24 cellular contexts compared by ENCODE assay signal in genomic region chr13:43046259-43046658, GRCh38. TPM values are rescaled to one million over a fixed set of nuclear protein-coding genes. Genes with fewer than 3 reads are reported as not detected.
DNase-seq lines count a peak whose midpoint lies in the region; ATAC-seq and TF ChIP-seq lines count a peak whose summit lies in the region.
"Had no signal": no experiment of that assay in that cellular context is flagged by ENCODE, and none has a peak within 500 bp of the region (broad histone marks: within the 10 kb centered on the region; RNA-seq: fewer than 3 reads in every experiment).

No MANE protein-coding gene starts in this region.

- no peak overlapping the region for H3K56ac ChIP-seq in mesendoderm (ENCODE audit: low read length)

- H3K9ac ChIP-seq in mammary epithelial cell (ENCODE audit: insufficient read depth, low read length) (no peak overlapping the region), mesendoderm (ENCODE audit: low read length) (no peak overlapping the region)
- H3K9ac ChIP-seq: BLaER1 had no signal

- peaks cover 8% of the 10 kb centered on the region for H3K9me3 Mint-ChIP-seq in MCF 10A (ENCODE audit: unreplicated experiment)

- in situ Hi-C loops in mammary epithelial cell (cut with MboI; ENCODE audit: low sequenced_read_pairs in 2 of 2) = no loop called here

- no peak overlapping the region for H3K23ac ChIP-seq in mesendoderm (ENCODE audit: low read length)

- ATAC-seq in T-helper 17 cell = no peak
- ATAC-seq: activated CD8-positive, alpha-beta T cell treated with anti-CD3 and anti-CD28 coated beads, Interleukin-2, amount 10 ng/mL, durations not matched to agents 7 days and 5 days; gastroesophageal sphincter; HCT116; upper lobe of right lung had no signal

- H2BK15ac ChIP-seq in mesendoderm (replicated peaks; ENCODE audit: low read depth) = no peak overlapping the region

- H3K4ac ChIP-seq in mesendoderm (ENCODE audit: low read depth, low read length) = no peak overlapping the region

- no peak overlapping the region for H2AFZ ChIP-seq in mammary epithelial cell (ENCODE audit: low read depth, low read length)

- H3K4me2 ChIP-seq in mammary epithelial cell (ENCODE audit: insufficient read depth, low read depth, low read length) = no peak overlapping the region
- H3K4me2 ChIP-seq in mesendoderm (ENCODE audit: low read length) = no peak overlapping the region
- H3K4me2 ChIP-seq: BLaER1, smooth muscle cell had no signal

- POLR2A ChIA-PET in MCF 10A (lab: Yijun Ruan, JAX) = interaction anchor here (1.0 to 2.6 kb wide), 5 partner anchors 9 to 40 kb away, joined by 4 to 12 read pairs (median 6); partner anchors contain the start of gene DNAJC15

- intact Hi-C loops in MCF 10A (cut with micrococcal nuclease) (no loop called here), mammary epithelial cell (cut with micrococcal nuclease) (no loop called here)

- H2BK5ac ChIP-seq in mesendoderm (ENCODE audit: low read length) = no peak overlapping the region

- no peaks in the 10 kb centered on the region for H4K20me1 ChIP-seq in mammary epithelial cell (ENCODE audit: insufficient read depth, low read length)
- H4K20me1 ChIP-seq: BLaER1 had no signal

- H4K5ac ChIP-seq in mesendoderm (ENCODE audit: low read length) = no peak overlapping the region

- TF ChIP-seq CTCF in MCF 10A (IDR thresholded peaks at IDR 0.05; ENCODE audit: unreplicated experiment) (no peak), mammary epithelial cell (conservative IDR thresholded peaks at IDR 0.05 in 1 of 2, IDR thresholded peaks at IDR 0.05 in 1 of 2; ENCODE audit: extremely low read depth in 1 of 2, insufficient read depth in 1 of 2, low read depth in 1 of 2, low read length in 2 of 2) (no peak)

- peak overlapping the region; percentile 96 for H3K27ac Mint-ChIP-seq in MCF 10A (ENCODE audit: low read depth, unreplicated experiment)
- H3K27ac Mint-ChIP-seq in T-helper 17 cell = peak overlapping the region; percentile 93
- H3K27ac Mint-ChIP-seq: activated CD8-positive, alpha-beta T cell treated with anti-CD3 and anti-CD28 coated beads, Interleukin-2, amount 10 ng/mL, durations not matched to agents 7 days and 5 days had no signal

- H4K8ac ChIP-seq in mesendoderm (ENCODE audit: low read depth, low read length) = no peak overlapping the region

- H3K9me3 ChIP-seq in mammary epithelial cell (replicated peaks; ENCODE audit: insufficient read depth, low read length) (no peaks in the 10 kb centered on the region), T-helper 17 cell (ENCODE audit: control insufficient read depth, low read length, poor library complexity, severe bottlenecking) (no peaks in the 10 kb centered on the region)
- H3K9me3 ChIP-seq: BLaER1, gastroesophageal sphincter, MG63, upper lobe of right lung had no signal

- WGBS in mammary epithelial cell (ENCODE audit: low coverage, missing lambda C conversion rate) = 99% methylated on average over 6 of the region's 6 CpGs
- WGBS in mesendoderm (ENCODE audit: extremely low coverage, insufficient coverage, low lambda C conversion rate) = no CpG with 5 or more reads among the region's 6 CpGs

- no TSS peak for BruUV-seq in MCF 10A (replicated peaks; lab: Mats Ljungman, UMichigan)
- BruUV-seq in mammary epithelial cell (replicated peaks; lab: Mats Ljungman, UMichigan) = no TSS peak

- H3K27me3 ChIP-seq in mammary epithelial cell (ENCODE audit: insufficient read depth, low read length) (no peaks in the 10 kb centered on the region), mesendoderm (ENCODE audit: insufficient read depth, low read length, poor library complexity) (no peaks in the 10 kb centered on the region)
- H3K27me3 ChIP-seq: BLaER1, gastroesophageal sphincter, MG63, upper lobe of right lung had no signal

- H3K36me3 Mint-ChIP-seq in MCF 10A (ENCODE audit: insufficient read depth, unreplicated experiment) = peaks cover 17% of the 10 kb centered on the region
- H3K36me3 Mint-ChIP-seq in T-helper 17 cell (ENCODE audit: low read depth) = peaks cover 2% of the 10 kb centered on the region

- H3K4me3 ChIP-seq in mammary epithelial cell (replicated peaks in 1 of 3; ENCODE audit: insufficient read depth in 1 of 3, low read depth in 2 of 3, low read length in 3 of 3) = no peak overlapping the region
- no peak overlapping the region for H3K4me3 ChIP-seq in mesendoderm (ENCODE audit: low read length)
- H3K4me3 ChIP-seq: BLaER1, gastroesophageal sphincter, MG63, smooth muscle cell, upper lobe of right lung had no signal

- no peak overlapping the region for H3K4me3 Mint-ChIP-seq in MCF 10A (ENCODE audit: unreplicated experiment)
- no peak overlapping the region for H3K4me3 Mint-ChIP-seq in T-helper 17 cell
- H3K4me3 Mint-ChIP-seq: activated CD8-positive, alpha-beta T cell treated with anti-CD3 and anti-CD28 coated beads, Interleukin-2, amount 10 ng/mL, durations not matched to agents 7 days and 5 days had no signal

- DNase-seq in MCF 10A (ENCODE audit: unreplicated experiment) (no peak), mammary epithelial cell (no peak), T-helper 17 cell (no peak), mesendoderm (no peak), cerebellar cortex (ENCODE audit: low spot score) (no peak), kidney tubule cell (ENCODE audit: low spot score) (no peak), NCI-H510A treated with DMSO at 0.1 percent for 48 hours (lab: John Stamatoyannopoulos, UW) (no peak), NCI-H82 (lab: John Stamatoyannopoulos, UW) (no peak)
- DNase-seq: activated CD8-positive, alpha-beta T cell treated with anti-CD3 and anti-CD28 coated beads, Interleukin-2, amount 10 ng/mL, durations not matched to agents 7 days and 5 days; activated naive CD4-positive, alpha-beta T cell treated with anti-CD3 and anti-CD28 coated beads, Interleukin-2, amount 50 U/mL, for 16 hours; aorta; caudate nucleus; effector CD4-positive, alpha-beta T cell; MG63; NCI-H1436; NCI-H510A; stimulated activated CD4-positive, alpha-beta T cell treated with anti-CD3 and anti-CD28 coated beads, Interleukin-4, amount 100 ng/mL, for 24 hours had no signal

- dilution Hi-C loops in mammary epithelial cell (cut with HindIII; ENCODE audit: low sequenced_read_pairs) = no loop called here

- H3K79me2 ChIP-seq in mammary epithelial cell (ENCODE audit: insufficient read depth, low read length) (peaks cover 55% of the 10 kb centered on the region), mesendoderm (ENCODE audit: control insufficient read depth, insufficient read depth, low read length) (no peaks in the 10 kb centered on the region)

- CTCF ChIA-PET in MCF 10A (lab: Yijun Ruan, JAX) = interaction anchor here (1.6 kb wide), 1 partner anchor 77 kb away, joined by 6 read pairs; no protein-coding TSS in a partner anchor
- CTCF ChIA-PET in mammary epithelial cell (lab: Charles Lee; ENCODE audit: low non-redundant PET) = no interaction called here

- peak overlapping the region; percentile 1 for H3K18ac ChIP-seq in mesendoderm (ENCODE audit: low read length)

- H3K27ac ChIP-seq in mammary epithelial cell (ENCODE audit: insufficient read depth, low read depth, low read length) = no peak overlapping the region
- H3K27ac ChIP-seq in mesendoderm (ENCODE audit: low read depth, low read length) = no peak overlapping the region
- H3K27ac ChIP-seq: BLaER1, gastroesophageal sphincter, HL-60 had no signal

- H2BK120ac ChIP-seq in mesendoderm (ENCODE audit: low read depth, low read length) = no peak overlapping the region

- no peak overlapping the region for H2AK5ac ChIP-seq in mesendoderm (ENCODE audit: low read length)

- H3K27me3 Mint-ChIP-seq in MCF 10A (ENCODE audit: insufficient read depth, unreplicated experiment) (no peaks in the 10 kb centered on the region), T-helper 17 cell (no peaks in the 10 kb centered on the region)

- H3K4me1 Mint-ChIP-seq in MCF 10A (ENCODE audit: insufficient read depth, unreplicated experiment) (peaks cover 50% of the 10 kb centered on the region), T-helper 17 cell (peaks cover 29% of the 10 kb centered on the region)

- H3K4me1 ChIP-seq in mammary epithelial cell (ENCODE audit: insufficient read depth, low read length) (peaks cover 11% of the 10 kb centered on the region), mesendoderm (ENCODE audit: control insufficient read depth, low read depth, low read length) (no peaks in the 10 kb centered on the region)
- H3K4me1 ChIP-seq: BLaER1 had no signal

- H3K36me3 ChIP-seq in mammary epithelial cell (ENCODE audit: insufficient read depth, low read length) (no peaks in the 10 kb centered on the region), mesendoderm (ENCODE audit: control insufficient read depth, insufficient read depth, low read length) (no peaks in the 10 kb centered on the region)
- H3K36me3 ChIP-seq: BLaER1, MG63, upper lobe of right lung had no signal

- H3K79me1 ChIP-seq in mesendoderm (ENCODE audit: low read length) = no peaks in the 10 kb centered on the region

RNA-seq across cellular contexts. Expression of gene DNAJC15, which starts 22.9 kb away (rescaled TPM):
- total RNA-seq in MCF 10A (2022) = 32.4 and 34.0 TPM in 2 replicates
- 10 to 100 TPM in 1 of 2 donors, 1 to 10 TPM in 1; 9.3 to 20.7 TPM for total RNA-seq in mammary epithelial cell
- 33.9 TPM for polyA plus RNA-seq in mammary epithelial cell
- 12.9 TPM for polyA minus RNA-seq in mammary epithelial cell
- 1 to 10 TPM; 6.4 to 8.1 TPM for total RNA-seq in T-helper 17 cell
- polyA plus RNA-seq in mesendoderm (2013, experiment 1 of 2) = 3.6 TPM
- 3.7 TPM for polyA plus RNA-seq in mesendoderm (2013, experiment 2 of 2)

RNA-seq across cellular contexts. Expression of gene EPSTI1, which starts 54.2 kb away (rescaled TPM):
- not detected in 2 replicates for total RNA-seq in MCF 10A (2022)
- total RNA-seq in mammary epithelial cell = 1 to 10 TPM; 1.3 to 7.3 TPM
- polyA plus RNA-seq in mammary epithelial cell = 1.1 TPM
- not detected for polyA minus RNA-seq in mammary epithelial cell
- 10 to 100 TPM; 27.3 to 44.0 TPM for total RNA-seq in T-helper 17 cell
- polyA plus RNA-seq in mesendoderm (2013, experiment 1 of 2) = 1.8 TPM
- polyA plus RNA-seq in mesendoderm (2013, experiment 2 of 2) = 2.0 TPM
- total RNA-seq: A673 had no signal
